ENCODE assay signal across 21 cellular contexts in genomic region chr20:6836821-6837374, GRCh38.
DNase-seq lines count a peak whose midpoint lies in the region; ATAC-seq, FAIRE-seq and TF ChIP-seq lines count a peak whose summit lies in the region.
"Had no signal": no experiment of that assay in that cellular context is flagged by ENCODE, and none has a peak within 500 bp of the region (broad histone marks: within the 10 kb centered on the region; RNA-seq: fewer than 3 reads in every experiment).

No MANE protein-coding gene starts in this region.

- H3K4me2 ChIP-seq in GM23338: no peak overlapping the region
- H3K4me2 ChIP-seq in GM12878 (ENCODE audit: control insufficient read depth, insufficient read depth): no peak overlapping the region
- no peak overlapping the region for H3K4me2 ChIP-seq in mesendoderm (ENCODE audit: low read length)
- H3K4me2 ChIP-seq: BLaER1 treated with 17β-estradiol and CSF1 and Interleukin-3, amounts not matched to agents 10 nM and 100 nM had no signal

- peaks cover 9% of the 10 kb centered on the region; the same call in 1 of the 2 replicates for H3K9me2 ChIP-seq in GM23338 (ENCODE audit: insufficient read depth)

- no peaks in the 10 kb centered on the region for H3K9me3 Mint-ChIP-seq in GM23338
- H3K9me3 Mint-ChIP-seq: H9 had no signal

- no peak overlapping the region for H2AFZ ChIP-seq in GM23338
- no peak overlapping the region for H2AFZ ChIP-seq in GM12878 (ENCODE audit: control insufficient read depth, low read depth, low read length)

- CTCF ChIA-PET in GM12878 (lab: Yijun Ruan, JAX): interaction anchor here (0.7 to 12.1 kb wide), 21 partner anchors 9 to 286 kb away, joined by 3 to 118 read pairs (median 4); no protein-coding TSS in a partner anchor

- H2BK15ac ChIP-seq in mesendoderm (replicated peaks; ENCODE audit: low read depth): peak overlapping the region; percentile 57

- H2BK5ac ChIP-seq in mesendoderm (ENCODE audit: low read length): no peak overlapping the region

- no peak for TF ChIP-seq POLR2A in GM12878 (IDR thresholded peaks at IDR 0.05; ENCODE audit: low read depth, low read length)
- no peak for TF ChIP-seq POLR2A in H54 (IDR thresholded peaks at IDR 0.05; ENCODE audit: low read depth, low read length)

- H3K23ac ChIP-seq in mesendoderm (ENCODE audit: low read length): no peak overlapping the region

- no peaks in the 10 kb centered on the region for H3K79me1 ChIP-seq in mesendoderm (ENCODE audit: low read length)

- H3K4me1 Mint-ChIP-seq in GM23338: peaks cover 13% of the 10 kb centered on the region
- H3K4me1 Mint-ChIP-seq: CD14-positive monocyte; CD8-positive, alpha-beta memory T cell had no signal

- peak overlapping the region; percentile 4 for H3K56ac ChIP-seq in mesendoderm (ENCODE audit: low read length)

- peaks cover 7% of the 10 kb centered on the region; the same call in 1 of the 2 replicates for H3K4me1 ChIP-seq in GM23338 (ENCODE audit: insufficient read depth)
- no peaks in the 10 kb centered on the region for H3K4me1 ChIP-seq in GM12878 (ENCODE audit: control insufficient read depth, insufficient read depth, low read length)
- H3K4me1 ChIP-seq in mesendoderm (ENCODE audit: control insufficient read depth, low read depth, low read length): no peaks in the 10 kb centered on the region
- H3K4me1 ChIP-seq: BE2C; BLaER1 treated with 17β-estradiol and CSF1 and Interleukin-3, amounts not matched to agents 10 nM and 100 nM had no signal

- in situ Hi-C loops in GM12878 (cut with MboI): no loop called here

- H3K18ac ChIP-seq in mesendoderm (ENCODE audit: low read length): peak overlapping the region; percentile 51

- H3K27ac Mint-ChIP-seq in GM23338: no peak overlapping the region
- H3K27ac Mint-ChIP-seq: CD14-positive monocyte; CD4-positive, alpha-beta T cell; CD8-positive, alpha-beta memory T cell; H9 had no signal

- DNase-seq in GM23338 (ENCODE audit: low spot score) (peak; percentile 31), GM12878 (ENCODE audit: low read depth, low spot score) (no peak), mesendoderm (peak; percentile 72), H54 (ENCODE audit: insufficient read length, low spot score) (no peak), medulla oblongata (ENCODE audit: extremely low spot score) (no peak), middle frontal gyrus (ENCODE audit: extremely low spot score, low spot score) (no peak)
- DNase-seq: AML-193; BE2C; CD4-positive, alpha-beta T cell; CD8-positive, alpha-beta memory T cell; DMS 273 treated with DMSO at 0.1 percent for 48 hours; DMS79; EL; GDM1; GOT3; H9 had no signal

- H3K9ac ChIP-seq in GM12878 (ENCODE audit: control insufficient read depth, insufficient read depth, low read length) (no peak overlapping the region), mesendoderm (ENCODE audit: low read length) (peak overlapping the region; percentile 40)
- H3K9ac ChIP-seq: BLaER1 treated with 17β-estradiol and CSF1 and Interleukin-3, amounts not matched to agents 10 nM and 100 nM had no signal

- H3K9me3 ChIP-seq in GM12878 (replicated peaks; ENCODE audit: control insufficient read depth, insufficient read depth, low read length): no peaks in the 10 kb centered on the region
- H3K9me3 ChIP-seq: BE2C; BLaER1 treated with 17β-estradiol and CSF1 and Interleukin-3, amounts not matched to agents 10 nM and 100 nM had no signal

- H3K4me3 ChIP-seq in GM23338: no peak overlapping the region
- H3K4me3 ChIP-seq in GM12878: no peak overlapping the region
- no peak overlapping the region for H3K4me3 ChIP-seq in mesendoderm (ENCODE audit: low read length)
- H3K4me3 ChIP-seq: BLaER1 treated with 17β-estradiol and CSF1 and Interleukin-3, amounts not matched to agents 10 nM and 100 nM had no signal

- no TSS peak for BruUV-seq in GM12878 (replicated peaks; lab: Mats Ljungman, UMichigan)

- intact Hi-C loops in GM12878 (cut with micrococcal nuclease; ENCODE audit: unreplicated experiment): no loop called here

- no peak overlapping the region for H3K4me3 Mint-ChIP-seq in GM23338
- H3K4me3 Mint-ChIP-seq: CD14-positive monocyte; CD4-positive, alpha-beta T cell; CD8-positive, alpha-beta memory T cell; H9 had no signal

- no peak overlapping the region for H4K8ac ChIP-seq in mesendoderm (ENCODE audit: low read depth, low read length)

- 20% methylated on average over 7 of the region's 7 CpGs for WGBS in GM12878 (ENCODE audit: insufficient coverage, insufficient replicate concordance, low lambda C conversion rate, missing lambda C conversion rate)
- WGBS in mesendoderm (ENCODE audit: extremely low coverage, insufficient coverage, low lambda C conversion rate): no CpG with 5 or more reads among the region's 7 CpGs

- no peak overlapping the region for H2AK5ac ChIP-seq in mesendoderm (ENCODE audit: low read length)

- no peaks in the 10 kb centered on the region for H3K27me3 Mint-ChIP-seq in GM23338 (ENCODE audit: insufficient read depth, low read depth, poor library complexity)
- H3K27me3 Mint-ChIP-seq: CD4-positive, alpha-beta T cell; CD8-positive, alpha-beta memory T cell had no signal

- ATAC-seq in GM23338 (no peak), GM12878 (peak; percentile 58)
- ATAC-seq: HCT116 had no signal

- POLR2A ChIA-PET in GM12878 (lab: Charles Lee): interaction anchor here (0.6 to 12.0 kb wide), 27 partner anchors 9 to 1186 kb away, joined by 3 to 100 read pairs (median 3); no protein-coding TSS in a partner anchor

- TF ChIP-seq CTCF in GM23338 (conservative IDR thresholded peaks at IDR 0.05; ENCODE audit: low read depth in 2 of 2) (no peak), GM12878 (IDR thresholded peaks at IDR 0.05 in 2 of 3, conservative IDR thresholded peaks at IDR 0.05 in 1 of 3; ENCODE audit: control insufficient read depth in 2 of 3, extremely low read depth in 1 of 3, insufficient read depth in 1 of 3, low read depth in 3 of 3, low read length in 3 of 3) (no peak)

- H3K27ac ChIP-seq in GM23338 (ENCODE audit: low read depth) (no peak overlapping the region), GM12878 (ENCODE audit: control insufficient read depth, insufficient read depth) (no peak overlapping the region), mesendoderm (ENCODE audit: low read depth, low read length) (no peak overlapping the region)
- H3K27ac ChIP-seq: BLaER1 treated with 17β-estradiol and CSF1 and Interleukin-3, amounts not matched to agents 10 nM and 100 nM had no signal

- H3F3A ChIP-seq in GM23338 (replicated peaks; ENCODE audit: low read depth): no peaks in the 10 kb centered on the region

- TF ChIP-seq RAD21 in GM12878 (IDR thresholded peaks at IDR 0.05; ENCODE audit: insufficient read depth, low read depth, low read length): no peak

- SMC1A ChIA-PET in GM12878 (lab: Charles Lee; ENCODE audit: uncharacterized antibody, unreplicated experiment): interaction anchor here (0.9 to 14.3 kb wide), 24 partner anchors 9 to 449 kb away, joined by 3 to 270 read pairs (median 16); no protein-coding TSS in a partner anchor

- H4K20me1 ChIP-seq in GM23338 (replicated peaks; ENCODE audit: insufficient read depth) (no peaks in the 10 kb centered on the region), GM12878 (ENCODE audit: control insufficient read depth, insufficient read depth) (no peaks in the 10 kb centered on the region)
- H4K20me1 ChIP-seq: BLaER1 treated with 17β-estradiol and CSF1 and Interleukin-3, amounts not matched to agents 10 nM and 100 nM had no signal

- H3K36me3 ChIP-seq in GM23338 (ENCODE audit: insufficient read depth) (no peaks in the 10 kb centered on the region), GM12878 (ENCODE audit: control insufficient read depth in 2 of 2, insufficient read depth in 2 of 2, low read length in 1 of 2) (no peaks in the 10 kb centered on the region), mesendoderm (ENCODE audit: control insufficient read depth, insufficient read depth, low read length) (no peaks in the 10 kb centered on the region)
- H3K36me3 ChIP-seq: BE2C; BLaER1 treated with 17β-estradiol and CSF1 and Interleukin-3, amounts not matched to agents 10 nM and 100 nM had no signal

- H3K27me3 ChIP-seq in GM23338 (ENCODE audit: insufficient read depth) (no peaks in the 10 kb centered on the region), GM12878 (replicated peaks in 1 of 2; ENCODE audit: control insufficient read depth in 2 of 2, insufficient read depth in 2 of 2, low read length in 1 of 2) (no peaks in the 10 kb centered on the region), mesendoderm (ENCODE audit: insufficient read depth, low read length, poor library complexity) (no peaks in the 10 kb centered on the region)
- H3K27me3 ChIP-seq: BE2C; BLaER1 treated with 17β-estradiol and CSF1 and Interleukin-3, amounts not matched to agents 10 nM and 100 nM had no signal

- H3K4ac ChIP-seq in mesendoderm (ENCODE audit: low read depth, low read length): no peak overlapping the region

- H3K79me2 ChIP-seq in GM23338 (replicated peaks; ENCODE audit: insufficient read depth) (no peaks in the 10 kb centered on the region), GM12878 (ENCODE audit: control insufficient read depth, insufficient read depth, low read length) (no peaks in the 10 kb centered on the region), mesendoderm (ENCODE audit: control insufficient read depth, insufficient read depth, low read length) (no peaks in the 10 kb centered on the region)

- FAIRE-seq in GM12878 (lab: Jason Lieb, UNC): no peak
- no peak for FAIRE-seq in H54 (lab: Jason Lieb, UNC)
- FAIRE-seq: D721Med, GM12892 had no signal

- RAD21 ChIA-PET in GM12878 (lab: Charles Lee; ENCODE audit: unreplicated experiment): interaction anchor here (0.7 to 8.1 kb wide), 31 partner anchors 9 to 449 kb away, joined by 3 to 197 read pairs (median 6); no protein-coding TSS in a partner anchor

- TF ChIP-seq EP300 in GM12878 (IDR thresholded peaks at IDR 0.05; ENCODE audit: borderline replicate concordance in 1 of 2, control insufficient read depth in 1 of 2, low read depth in 2 of 2, low read length in 2 of 2): no peak; a peak in 1 of 4 replicates

- no peaks in the 10 kb centered on the region for H3K36me3 Mint-ChIP-seq in GM23338 (ENCODE audit: low read depth)
- H3K36me3 Mint-ChIP-seq: CD14-positive monocyte; CD8-positive, alpha-beta memory T cell had no signal

- no peak overlapping the region for H4K5ac ChIP-seq in mesendoderm (ENCODE audit: low read length)

- no peak overlapping the region for H2BK120ac ChIP-seq in mesendoderm (ENCODE audit: low read depth, low read length)

TF ChIP-seq in GM23338, 12 proteins besides CTCF, POLR2A, EP300 and RAD21 (continues in another document):
- TF ChIP-seq CREB1 (CRISPR knock-in tag; IDR thresholded peaks at IDR 0.05; ENCODE audit: low read depth) (no peak), ZNF331 (CRISPR knock-in tag; IDR thresholded peaks at IDR 0.05; ENCODE audit: low read depth) (no peak)

TF ChIP-seq in GM12878, 131 proteins besides CTCF, POLR2A, EP300 and RAD21 (continues in another document):
- no peak for TF ChIP-seq SMC3 (IDR thresholded peaks at IDR 0.05; ENCODE audit: borderline replicate concordance, low read length)

Comparison
In these comparisons a context has a peak if more than half of its experiments do, and no peak if none do; other contexts are left out.
1. DNase-seq: peak in GM23338 (single experiment) and mesendoderm (single experiment); none in GM12878 (single experiment), H54 (single experiment), medulla oblongata (single experiment) and middle frontal gyrus (single experiment).